ENCODE assay signal across 17 cellular contexts in genomic region chr4:108454227-108454626, GRCh38.
DNase-seq lines count a peak whose midpoint lies in the region; ATAC-seq and TF ChIP-seq lines count a peak whose summit lies in the region.
"Had no signal": no experiment of that assay in that cellular context is flagged by ENCODE, and none has a peak within 500 bp of the region (broad histone marks: within the 10 kb centered on the region; RNA-seq: fewer than 3 reads in every experiment).

No MANE protein-coding gene starts in this region.

- H3K9me3 ChIP-seq in HEK293 (ENCODE audit: control insufficient read depth, insufficient read depth, low read depth, low read length) (no peaks in the 10 kb centered on the region), sigmoid colon (no peaks in the 10 kb centered on the region)
- H3K9me3 ChIP-seq: BE2C, SJSA1 had no signal

- ATAC-seq in GM19463 (IDR thresholded peaks at IDR 0.05; ENCODE audit: unreplicated experiment): no peak
- no peak for ATAC-seq in HG03432 (IDR thresholded peaks at IDR 0.05; ENCODE audit: unreplicated experiment)
- ATAC-seq: HCT116, K562, Right ventricle myocardium inferior had no signal

- H3K27me3 ChIP-seq in sigmoid colon: no peaks in the 10 kb centered on the region
- H3K27me3 ChIP-seq: BE2C, SJSA1 had no signal

- TF ChIP-seq EP300 in sigmoid colon (IDR thresholded peaks at IDR 0.05): no peak

- TF ChIP-seq POLR2A in sigmoid colon (IDR thresholded peaks at IDR 0.05): no peak

- H3K4me3 ChIP-seq in HEK293 (ENCODE audit: low read depth, low read length) (no peak overlapping the region), LNCaP clone FGC (ENCODE audit: low read depth, low read length) (no peak overlapping the region), sigmoid colon (no peak overlapping the region)
- H3K4me3 ChIP-seq: K562, SJSA1 had no signal

- intact Hi-C loops in sigmoid colon (cut with DNase I): no loop called here

- 20 to 71% methylated on average over 2 of the region's 2 CpGs for WGBS in sigmoid colon, 2 donors

- no peak overlapping the region for H3K27ac ChIP-seq in HEK293 (ENCODE audit: extremely low read depth, low read depth, low read length)
- H3K27ac ChIP-seq in sigmoid colon: no peak overlapping the region
- H3K27ac ChIP-seq: SJSA1 had no signal

- CTCF ChIA-PET in HEK293 (lab: Yijun Ruan, JAX): interaction anchor here (0.6 kb wide), 1 partner anchor 88 kb away, joined by 3 read pairs; no protein-coding TSS in a partner anchor

- peak; percentile 30 for DNase-seq in LNCaP clone FGC (ENCODE audit: low read depth)
- DNase-seq in SW480 (ENCODE audit: low spot score): peak; percentile 83
- peak; percentile 78 for DNase-seq in left kidney (ENCODE audit: low read depth, low spot score)
- DNase-seq in sigmoid colon: no peak
- DNase-seq: BE2C, GOT3, NCI-H1417 treated with DMSO at 0.1 percent for 48 hours, NCI-H187, NCI-H774, OCI-M1 had no signal

- H3K4me1 ChIP-seq in HEK293 (ENCODE audit: control insufficient read depth, insufficient read depth, low read length) (peaks cover 4% of the 10 kb centered on the region; the same call in 1 of the 2 replicates), sigmoid colon (no peaks in the 10 kb centered on the region)
- H3K4me1 ChIP-seq: BE2C, SJSA1 had no signal

- POLR2A ChIA-PET in HEK293 (lab: Yijun Ruan, JAX): no interaction called here

- TF ChIP-seq CTCF in HEK293 (tag by site-specific recombination; IDR thresholded peaks at IDR 0.05): no peak
- TF ChIP-seq CTCF in LNCaP clone FGC (IDR thresholded peaks at IDR 0.05; ENCODE audit: control insufficient read depth, extremely low read depth, insufficient read depth): no peak
- TF ChIP-seq CTCF in sigmoid colon (IDR thresholded peaks at IDR 0.05): no peak

- H3K36me3 ChIP-seq in HEK293 (ENCODE audit: control insufficient read depth in 2 of 2, insufficient read depth in 1 of 2, low read length in 2 of 2): no peaks in the 10 kb centered on the region
- H3K36me3 ChIP-seq in sigmoid colon: no peaks in the 10 kb centered on the region
- H3K36me3 ChIP-seq: BE2C, SJSA1 had no signal

TF ChIP-seq in HEK293, 187 proteins besides CTCF, POLR2A, EP300 and RAD21 (continues in another document):
- TF ChIP-seq ZNF555 (tag by site-specific recombination; conservative IDR thresholded peaks at IDR 0.05) (no peak), SCRT1 (tag by site-specific recombination; IDR thresholded peaks at IDR 0.05; ENCODE audit: borderline replicate concordance) (no peak), ZNF175 (tag by site-specific recombination; IDR thresholded peaks at IDR 0.05) (no peak), ZBTB49 (tag by site-specific recombination; IDR thresholded peaks at IDR 0.05; ENCODE audit: low read depth) (no peak), ZNF354C (tag by site-specific recombination; IDR thresholded peaks at IDR 0.05; ENCODE audit: borderline replicate concordance, low read depth) (no peak), FEZF1 (tag by site-specific recombination; IDR thresholded peaks at IDR 0.05) (peak; percentile 85), YY1 (tag by site-specific recombination; IDR thresholded peaks at IDR 0.05) (no peak), ZNF274 (IDR thresholded peaks at IDR 0.05; ENCODE audit: low read length) (no peak), ZNF274 (tag by site-specific recombination; IDR thresholded peaks at IDR 0.05; ENCODE audit: borderline replicate concordance) (no peak), SALL2 (tag by site-specific recombination; IDR thresholded peaks at IDR 0.05; ENCODE audit: borderline replicate concordance) (no peak), BCL11A (tag by site-specific recombination; IDR thresholded peaks at IDR 0.05; ENCODE audit: low read depth) (0 out of 2 replicates have a peak, but pooled peaks have one; percentile 47), ZFP37 (tag by site-specific recombination; IDR thresholded peaks at IDR 0.05) (no peak), ZNF514 (tag by site-specific recombination; IDR thresholded peaks at IDR 0.05) (no peak), ZNF521 (tag by site-specific recombination; IDR thresholded peaks at IDR 0.05) (no peak), ZNF645 (tag by site-specific recombination; IDR thresholded peaks at IDR 0.05) (no peak), OVOL3 (tag by site-specific recombination; IDR thresholded peaks at IDR 0.05) (0 out of 2 replicates have a peak, but pooled peaks have one; percentile 50), ZNF174 (tag by site-specific recombination; IDR thresholded peaks at IDR 0.05) (no peak), ZNF654 (tag by site-specific recombination; IDR thresholded peaks at IDR 0.05; ENCODE audit: low read depth) (no peak), ZFP41 (tag by site-specific recombination; IDR thresholded peaks at IDR 0.05; ENCODE audit: borderline replicate concordance) (no peak), ZXDB (tag by site-specific recombination; IDR thresholded peaks at IDR 0.05) (0 out of 2 replicates have a peak, but pooled peaks have one; percentile 30), HOXA7 (CRISPR knock-in tag; IDR thresholded peaks at IDR 0.05; ENCODE audit: borderline replicate concordance) (no peak), ZBTB48 (tag by site-specific recombination; IDR thresholded peaks at IDR 0.05) (no peak), ZNF610 (tag by site-specific recombination; IDR thresholded peaks at IDR 0.05; ENCODE audit: borderline replicate concordance) (0 out of 2 replicates have a peak, but pooled peaks have one; percentile 26)
- TF ChIP-seq, protein P1, sequence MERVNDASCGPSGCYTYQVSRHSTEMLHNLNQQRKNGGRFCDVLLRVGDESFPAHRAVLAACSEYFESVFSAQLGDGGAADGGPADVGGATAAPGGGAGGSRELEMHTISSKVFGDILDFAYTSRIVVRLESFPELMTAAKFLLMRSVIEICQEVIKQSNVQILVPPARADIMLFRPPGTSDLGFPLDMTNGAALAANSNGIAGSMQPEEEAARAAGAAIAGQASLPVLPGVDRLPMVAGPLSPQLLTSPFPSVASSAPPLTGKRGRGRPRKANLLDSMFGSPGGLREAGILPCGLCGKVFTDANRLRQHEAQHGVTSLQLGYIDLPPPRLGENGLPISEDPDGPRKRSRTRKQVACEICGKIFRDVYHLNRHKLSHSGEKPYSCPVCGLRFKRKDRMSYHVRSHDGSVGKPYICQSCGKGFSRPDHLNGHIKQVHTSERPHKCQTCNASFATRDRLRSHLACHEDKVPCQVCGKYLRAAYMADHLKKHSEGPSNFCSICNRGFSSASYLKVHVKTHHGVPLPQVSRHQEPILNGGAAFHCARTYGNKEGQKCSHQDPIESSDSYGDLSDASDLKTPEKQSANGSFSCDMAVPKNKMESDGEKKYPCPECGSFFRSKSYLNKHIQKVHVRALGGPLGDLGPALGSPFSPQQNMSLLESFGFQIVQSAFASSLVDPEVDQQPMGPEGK (tag by site-specific recombination; IDR thresholded peaks at IDR 0.05): no peak
- TF ChIP-seq, protein P2, sequence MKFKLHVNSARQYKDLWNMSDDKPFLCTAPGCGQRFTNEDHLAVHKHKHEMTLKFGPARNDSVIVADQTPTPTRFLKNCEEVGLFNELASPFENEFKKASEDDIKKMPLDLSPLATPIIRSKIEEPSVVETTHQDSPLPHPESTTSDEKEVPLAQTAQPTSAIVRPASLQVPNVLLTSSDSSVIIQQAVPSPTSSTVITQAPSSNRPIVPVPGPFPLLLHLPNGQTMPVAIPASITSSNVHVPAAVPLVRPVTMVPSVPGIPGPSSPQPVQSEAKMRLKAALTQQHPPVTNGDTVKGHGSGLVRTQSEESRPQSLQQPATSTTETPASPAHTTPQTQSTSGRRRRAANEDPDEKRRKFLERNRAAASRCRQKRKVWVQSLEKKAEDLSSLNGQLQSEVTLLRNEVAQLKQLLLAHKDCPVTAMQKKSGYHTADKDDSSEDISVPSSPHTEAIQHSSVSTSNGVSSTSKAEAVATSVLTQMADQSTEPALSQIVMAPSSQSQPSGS (tag by site-specific recombination; IDR thresholded peaks at IDR 0.05; ENCODE audit: low read depth): no peak
- TF ChIP-seq, protein P3, sequence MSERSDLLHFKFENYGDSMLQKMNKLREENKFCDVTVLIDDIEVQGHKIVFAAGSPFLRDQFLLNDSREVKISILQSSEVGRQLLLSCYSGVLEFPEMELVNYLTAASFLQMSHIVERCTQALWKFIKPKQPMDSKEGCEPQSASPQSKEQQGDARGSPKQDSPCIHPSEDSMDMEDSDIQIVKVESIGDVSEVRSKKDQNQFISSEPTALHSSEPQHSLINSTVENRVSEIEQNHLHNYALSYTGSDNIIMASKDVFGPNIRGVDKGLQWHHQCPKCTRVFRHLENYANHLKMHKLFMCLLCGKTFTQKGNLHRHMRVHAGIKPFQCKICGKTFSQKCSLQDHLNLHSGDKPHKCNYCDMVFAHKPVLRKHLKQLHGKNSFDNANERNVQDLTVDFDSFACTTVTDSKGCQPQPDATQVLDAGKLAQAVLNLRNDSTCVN (tag by site-specific recombination; optimal IDR thresholded peaks at IDR 0.05): no peak
